In genomic region chr16:50618238-50618918, GRCh38 we compare ENCODE assay signal across 16 cellular contexts.
DNase-seq lines count a peak whose midpoint lies in the region; ATAC-seq and TF ChIP-seq lines count a peak whose summit lies in the region.
"Had no signal": no experiment of that assay in that cellular context is flagged by ENCODE, and none has a peak within 500 bp of the region (broad histone marks: within the 10 kb centered on the region; RNA-seq: fewer than 3 reads in every experiment).

No MANE protein-coding gene starts in this region.

- H3K27me3 ChIP-seq in heart left ventricle (no peaks in the 10 kb centered on the region), mesendoderm (ENCODE audit: insufficient read depth, low read length, poor library complexity) (no peaks in the 10 kb centered on the region), neural progenitor cell (peaks cover 9% of the 10 kb centered on the region)
- no peaks in the 10 kb centered on the region for H3K27me3 ChIP-seq in CD4-positive, CD25-positive, alpha-beta regulatory T cell (ENCODE audit: control insufficient read depth, insufficient read depth, low read length)

- TF ChIP-seq CTCF in heart left ventricle (IDR thresholded peaks at IDR 0.05) (no peak), neural progenitor cell (IDR thresholded peaks at IDR 0.05) (no peak)

- peaks cover 1% of the 10 kb centered on the region for H3K79me1 ChIP-seq in mesendoderm (ENCODE audit: low read length)

- H3K18ac ChIP-seq in mesendoderm (ENCODE audit: low read length): no peak overlapping the region

- H3K36me3 ChIP-seq in heart left ventricle: no peaks in the 10 kb centered on the region
- no peaks in the 10 kb centered on the region for H3K36me3 ChIP-seq in CD4-positive, CD25-positive, alpha-beta regulatory T cell (ENCODE audit: control insufficient read depth, insufficient read depth, low read length)
- H3K36me3 ChIP-seq in mesendoderm (ENCODE audit: control insufficient read depth, insufficient read depth, low read length): no peaks in the 10 kb centered on the region
- no peaks in the 10 kb centered on the region for H3K36me3 ChIP-seq in neural progenitor cell

- peak overlapping the region in 1 of 12 donors; percentile 89 for H3K27ac ChIP-seq in heart left ventricle
- H3K27ac ChIP-seq in CD4-positive, CD25-positive, alpha-beta regulatory T cell (ENCODE audit: insufficient read depth, low read length, poor library complexity, severe bottlenecking): no peak overlapping the region
- H3K27ac ChIP-seq in mesendoderm (ENCODE audit: low read depth, low read length): no peak overlapping the region
- no peak overlapping the region for H3K27ac ChIP-seq in neural progenitor cell
- H3K27ac ChIP-seq: 22Rv1 had no signal

- H3K23ac ChIP-seq in mesendoderm (ENCODE audit: low read length): no peak overlapping the region

- no peak overlapping the region for H2BK5ac ChIP-seq in mesendoderm (ENCODE audit: low read length)

- peak overlapping the region in 2 of 3 donors; percentile 51 to 55 for H3K27ac Mint-ChIP-seq in CD4-positive, CD25-positive, alpha-beta regulatory T cell
- peak overlapping the region; percentile 59 for H3K27ac Mint-ChIP-seq in neural progenitor cell
- H3K27ac Mint-ChIP-seq: HFFc6 had no signal

- 87 to 96% (median 91%) methylated on average over 7 to 12 of the region's 12 CpGs for WGBS in heart left ventricle, 4 donors
- no CpG with 5 or more reads among the region's 12 CpGs for WGBS in mesendoderm (ENCODE audit: extremely low coverage, insufficient coverage, low lambda C conversion rate)

- no peak overlapping the region for H2BK120ac ChIP-seq in mesendoderm (ENCODE audit: low read depth, low read length)

- H3K4me1 ChIP-seq in heart left ventricle (peaks cover 0 to 41% (median 24%) of the 10 kb centered on the region in 12 donors), mesendoderm (ENCODE audit: control insufficient read depth, low read depth, low read length) (peaks cover 5% of the 10 kb centered on the region), neural progenitor cell (no peaks in the 10 kb centered on the region)
- no peaks in the 10 kb centered on the region for H3K4me1 ChIP-seq in CD4-positive, CD25-positive, alpha-beta regulatory T cell (ENCODE audit: control insufficient read depth, insufficient read depth, low read length, poor library complexity, severe bottlenecking)

- intact Hi-C loops in Right ventricle myocardium inferior (cut with DNase I): no loop called here
- intact Hi-C loops in heart left ventricle (cut with DNase I): no loop called here

- H3K9me3 ChIP-seq in heart left ventricle (no peaks in the 10 kb centered on the region), neural progenitor cell (ENCODE audit: low read depth) (no peaks in the 10 kb centered on the region)
- no peaks in the 10 kb centered on the region for H3K9me3 ChIP-seq in CD4-positive, CD25-positive, alpha-beta regulatory T cell (ENCODE audit: control insufficient read depth in 2 of 2, low read length in 2 of 2)

- H2AFZ ChIP-seq in neural progenitor cell (replicated peaks): no peak overlapping the region

- no peaks in the 10 kb centered on the region for H3K27me3 Mint-ChIP-seq in CD4-positive, CD25-positive, alpha-beta regulatory T cell
- H3K27me3 Mint-ChIP-seq in neural progenitor cell (ENCODE audit: insufficient read depth, low read depth): peaks cover 3% of the 10 kb centered on the region
- H3K27me3 Mint-ChIP-seq: CD4-positive, alpha-beta T cell had no signal

- H2BK15ac ChIP-seq in mesendoderm (replicated peaks; ENCODE audit: low read depth): no peak overlapping the region

- H3K9me3 Mint-ChIP-seq in CD4-positive, CD25-positive, alpha-beta regulatory T cell: no peaks in the 10 kb centered on the region
- H3K9me3 Mint-ChIP-seq in neural progenitor cell: no peaks in the 10 kb centered on the region
- H3K9me3 Mint-ChIP-seq: CD4-positive, alpha-beta T cell; HFFc6 had no signal

- no peak overlapping the region for H4K5ac ChIP-seq in mesendoderm (ENCODE audit: low read length)

- peak overlapping the region; percentile 2 for H3K56ac ChIP-seq in mesendoderm (ENCODE audit: low read length)

- DNase-seq in Right ventricle myocardium inferior (ENCODE audit: missing footprints) (peak; percentile 35), heart left ventricle (no peak), mesendoderm (no peak), neural progenitor cell (ENCODE audit: low spot score) (no peak), superior temporal gyrus (ENCODE audit: extremely low spot score) (no peak), Kasumi-1 (lab: John Stamatoyannopoulos, UW) (no peak)
- DNase-seq in CD4-positive, CD25-positive, alpha-beta regulatory T cell: no peak
- DNase-seq: Calu3; CD4-positive, alpha-beta T cell; DMS79; HCEC 1CT; HFFc6; IMR-90 had no signal

- H4K8ac ChIP-seq in mesendoderm (ENCODE audit: low read depth, low read length): no peak overlapping the region

- H4K20me1 ChIP-seq in neural progenitor cell (ENCODE audit: low read depth): no peaks in the 10 kb centered on the region

- TF ChIP-seq POLR2A in heart left ventricle (IDR thresholded peaks at IDR 0.05): no peak

- no peak overlapping the region for H3K4me3 Mint-ChIP-seq in CD4-positive, CD25-positive, alpha-beta regulatory T cell
- peak overlapping the region; percentile 14 for H3K4me3 Mint-ChIP-seq in neural progenitor cell
- H3K4me3 Mint-ChIP-seq: CD4-positive, alpha-beta T cell; HFFc6 had no signal

- no peak overlapping the region for H3K4ac ChIP-seq in mesendoderm (ENCODE audit: low read depth, low read length)

- no peaks in the 10 kb centered on the region for H3K36me3 Mint-ChIP-seq in CD4-positive, CD25-positive, alpha-beta regulatory T cell
- H3K36me3 Mint-ChIP-seq in neural progenitor cell: peaks cover 26% of the 10 kb centered on the region

- H3K4me2 ChIP-seq in mesendoderm (ENCODE audit: low read length) (no peak overlapping the region), neural progenitor cell (no peak overlapping the region)

- H3K9ac ChIP-seq in mesendoderm (ENCODE audit: low read length): no peak overlapping the region
- no peak overlapping the region for H3K9ac ChIP-seq in neural progenitor cell

- ATAC-seq in Right ventricle myocardium inferior (no peak), heart left ventricle (no peak), GM18858 (IDR thresholded peaks at IDR 0.05; ENCODE audit: unreplicated experiment) (no peak)
- ATAC-seq in CD4-positive, CD25-positive, alpha-beta regulatory T cell (ENCODE audit: low read depth in 2 of 2): no peak
- ATAC-seq: GM12878 had no signal

- no peak overlapping the region for H2AK5ac ChIP-seq in mesendoderm (ENCODE audit: low read length)

- peaks cover 0 to 15% (median 5%) of the 10 kb centered on the region in 4 donors for H3K4me1 Mint-ChIP-seq in CD4-positive, CD25-positive, alpha-beta regulatory T cell
- peaks cover 36% of the 10 kb centered on the region for H3K4me1 Mint-ChIP-seq in neural progenitor cell

- H3K4me3 ChIP-seq in heart left ventricle (no peak overlapping the region), mesendoderm (ENCODE audit: low read length) (no peak overlapping the region), neural progenitor cell (no peak overlapping the region)
- no peak overlapping the region for H3K4me3 ChIP-seq in CD4-positive, CD25-positive, alpha-beta regulatory T cell (ENCODE audit: low read depth, low read length)
- H3K4me3 ChIP-seq: GM12878 had no signal

- no peaks in the 10 kb centered on the region for H3F3A ChIP-seq in neural progenitor cell (ENCODE audit: low read depth)

- H3K79me2 ChIP-seq in mesendoderm (ENCODE audit: control insufficient read depth, insufficient read depth, low read length): no peaks in the 10 kb centered on the region
- H3K79me2 ChIP-seq in neural progenitor cell (ENCODE audit: low read depth): no peaks in the 10 kb centered on the region
